1 cellular context compared by ENCODE assay signal in genomic region chr9:127277770-127278169, GRCh38.
TF ChIP-seq lines count a peak whose summit lies in the region.

No MANE protein-coding gene starts in this region.

TF ChIP-seq in GM12878, 131 proteins besides CTCF, POLR2A, EP300 and RAD21 (continued from another document):
- TF ChIP-seq CUX1 (IDR thresholded peaks at IDR 0.05; ENCODE audit: insufficient replicate concordance, low read depth, low read length) (no peak), BACH1 (IDR thresholded peaks at IDR 0.05; ENCODE audit: borderline replicate concordance) (no peak), WRNIP1 (IDR thresholded peaks at IDR 0.05; ENCODE audit: borderline replicate concordance, low read depth, low read length) (no peak), KDM1A (IDR thresholded peaks at IDR 0.05; ENCODE audit: borderline replicate concordance) (no peak), RB1 (IDR thresholded peaks at IDR 0.05; ENCODE audit: borderline replicate concordance) (no peak), SRF (IDR thresholded peaks at IDR 0.05; ENCODE audit: low read depth in 2 of 2, low read length in 2 of 2) (no peak), HDAC6 (IDR thresholded peaks at IDR 0.05; ENCODE audit: unreplicated experiment) (no peak), SIX5 (IDR thresholded peaks at IDR 0.05; ENCODE audit: low read depth, low read length, severe bottlenecking) (no peak), TCF7 (IDR thresholded peaks at IDR 0.05; ENCODE audit: borderline replicate concordance) (no peak), ZBTB40 (IDR thresholded peaks at IDR 0.05; ENCODE audit: borderline replicate concordance) (no peak)
